Comparison of ENCODE assay signal across 8 cellular contexts in genomic region chr19:679418-680286, GRCh38. TPM values are rescaled to one million over a fixed set of nuclear protein-coding genes. Genes with fewer than 3 reads are reported as not detected.
DNase-seq lines count a peak whose midpoint lies in the region; TF ChIP-seq lines count a peak whose summit lies in the region.

No MANE protein-coding gene starts in this region.

- WGBS in H9 (ENCODE audit: extremely low coverage, insufficient read length, low lambda C conversion rate) = no CpG with 5 or more reads among the region's 69 CpGs

- H3K36me3 Mint-ChIP-seq in H9 (ENCODE audit: insufficient read depth in 1 of 3, low read depth in 3 of 3) (no peaks in the 10 kb centered on the region), glutamatergic neuron (ENCODE audit: unreplicated experiment) (no peaks in the 10 kb centered on the region)
- H3K36me3 Mint-ChIP-seq in activated naive CD8-positive, alpha-beta T cell treated with anti-CD3 and anti-CD28 coated beads for 36 hours = peaks cover 1% of the 10 kb centered on the region

- H3K36me3 ChIP-seq in osteoblast (ENCODE audit: insufficient read depth, low read length) = no peaks in the 10 kb centered on the region

- TF ChIP-seq CTCF in H9 (conservative IDR thresholded peaks at IDR 0.05) = no peak
- TF ChIP-seq CTCF in NB4 (IDR thresholded peaks at IDR 0.05; ENCODE audit: low read depth, low read length) = no peak
- TF ChIP-seq CTCF in glutamatergic neuron (IDR thresholded peaks at IDR 0.05; ENCODE audit: partially characterized antibody, unreplicated experiment) = no peak
- no peak for TF ChIP-seq CTCF in osteoblast (IDR thresholded peaks at IDR 0.05; ENCODE audit: extremely low read depth, low read depth, low read length)

- peaks cover 8% of the 10 kb centered on the region for H3K23me2 ChIP-seq in H9 (ENCODE audit: insufficient read length, low read depth, low read length, poor library complexity, severe bottlenecking)

- peak overlapping the region; percentile 56; the same call in 1 of the 2 replicates for H3K14ac ChIP-seq in H9 (ENCODE audit: insufficient read depth, low read length)

- H3K4me3 Mint-ChIP-seq in H9 (peak overlapping the region; percentile 86 to 92), glutamatergic neuron (ENCODE audit: unreplicated experiment) (peak overlapping the region; percentile 65)
- H3K4me3 Mint-ChIP-seq in activated naive CD8-positive, alpha-beta T cell treated with anti-CD3 and anti-CD28 coated beads for 36 hours = peak overlapping the region; percentile 73

- no peaks in the 10 kb centered on the region for H3K79me1 ChIP-seq in H9 (ENCODE audit: insufficient read depth, low read depth, low read length, poor library complexity, severe bottlenecking)

- H2BK12ac ChIP-seq in H9 (ENCODE audit: insufficient read length, low read depth, low read length) = no peak overlapping the region

- DNase-seq in DMS79 treated with DMSO at 0.1 percent for 48 hours (lab: John Stamatoyannopoulos, UW) (peak; percentile 17), DMS79 (lab: John Stamatoyannopoulos, UW) (no peak), H9 (peak; percentile 64), NB4 (ENCODE audit: low read depth) (peak; percentile 66), glutamatergic neuron (peak; percentile 72), osteoblast (ENCODE audit: insufficient read length, low spot score, missing footprints) (peak; percentile 99), islet precursor cell (no peak)
- peak; percentile 60 for DNase-seq in activated naive CD8-positive, alpha-beta T cell treated with anti-CD3 and anti-CD28 coated beads for 36 hours

- TF ChIP-seq POLR2A in NB4 (IDR thresholded peaks at IDR 0.05; ENCODE audit: extremely low read depth, insufficient read length) = no peak

- no peak overlapping the region for H2BK5ac ChIP-seq in H9 (ENCODE audit: insufficient read length, low read length)

- H3T11ph ChIP-seq in H9 (ENCODE audit: low read length) = no peak overlapping the region

- H4K91ac ChIP-seq in H9 (ENCODE audit: insufficient read length, low read depth, low read length) = no peak overlapping the region

- H3K18ac ChIP-seq in H9 (ENCODE audit: insufficient read length, low read depth, low read length) = no peak overlapping the region

- H3K9me3 Mint-ChIP-seq in H9 = no peaks in the 10 kb centered on the region
- no peaks in the 10 kb centered on the region for H3K9me3 Mint-ChIP-seq in activated naive CD8-positive, alpha-beta T cell treated with anti-CD3 and anti-CD28 coated beads for 36 hours
- H3K9me3 Mint-ChIP-seq in glutamatergic neuron (ENCODE audit: unreplicated experiment) = peaks cover 10% of the 10 kb centered on the region

- H3K79me2 ChIP-seq in H9 (ENCODE audit: insufficient read depth, low read length) (no peaks in the 10 kb centered on the region), osteoblast (ENCODE audit: insufficient read depth, low read length) (peaks cover 9% of the 10 kb centered on the region)

- no peak overlapping the region for H3K56ac ChIP-seq in H9 (ENCODE audit: insufficient read length, low read depth, low read length)

- no peak overlapping the region for H4K8ac ChIP-seq in H9 (replicated peaks; ENCODE audit: insufficient read length, low read depth, low read length)

- H3K27ac Mint-ChIP-seq in H9 = no peak overlapping the region
- H3K27ac Mint-ChIP-seq in activated naive CD8-positive, alpha-beta T cell treated with anti-CD3 and anti-CD28 coated beads for 36 hours = peak overlapping the region; percentile 60
- H3K27ac Mint-ChIP-seq in glutamatergic neuron (ENCODE audit: unreplicated experiment) = no peak overlapping the region

- H3K27ac ChIP-seq in H9 (ENCODE audit: insufficient read length, low read depth, low read length) (no peak overlapping the region), osteoblast (ENCODE audit: low read depth, low read length) (peak overlapping the region; percentile 70)

- no peak overlapping the region for H3K9ac ChIP-seq in H9 (ENCODE audit: extremely low read depth, insufficient read length, low read length)

- H3K4ac ChIP-seq in H9 (ENCODE audit: low read depth, low read length) = no peak overlapping the region

- H2BK15ac ChIP-seq in H9 (ENCODE audit: low read depth, low read length) = no peak overlapping the region

- H4K5ac ChIP-seq in H9 (ENCODE audit: insufficient read length, low read depth, low read length) = no peak overlapping the region

- H4K20me1 ChIP-seq in H9 (ENCODE audit: control insufficient read depth, insufficient read depth, insufficient read length) (no peaks in the 10 kb centered on the region), osteoblast (ENCODE audit: insufficient read depth, low read length) (peaks cover 12% of the 10 kb centered on the region)

- H3K4me1 ChIP-seq in H9 (ENCODE audit: insufficient read depth, low read length) = no peaks in the 10 kb centered on the region
- peaks cover 12% of the 10 kb centered on the region for H3K4me1 ChIP-seq in osteoblast (ENCODE audit: insufficient read depth, low read length)

- H2AFZ ChIP-seq in H9 (ENCODE audit: low read length) (no peak overlapping the region), osteoblast (ENCODE audit: low read length) (peak overlapping the region; percentile 29)

- no peak overlapping the region for H2AK5ac ChIP-seq in H9 (ENCODE audit: insufficient read length, low read length)

- H3K4me1 Mint-ChIP-seq in H9 (peaks cover 0 to 10% of the 10 kb centered on the region in 2 experiments; a peak in 2 of 4 replicates), glutamatergic neuron (ENCODE audit: low read depth, unreplicated experiment) (peaks cover 5% of the 10 kb centered on the region)
- H3K4me1 Mint-ChIP-seq in activated naive CD8-positive, alpha-beta T cell treated with anti-CD3 and anti-CD28 coated beads for 36 hours = peaks cover 3% of the 10 kb centered on the region

- H3K23ac ChIP-seq in H9 (ENCODE audit: insufficient read length, low read depth, low read length) = no peak overlapping the region

- no peaks in the 10 kb centered on the region; the same call in 1 of the 2 replicates for H3K27me3 ChIP-seq in H9 (ENCODE audit: insufficient read depth, low read length)
- H3K27me3 ChIP-seq in osteoblast (ENCODE audit: insufficient read depth, low read length) = no peaks in the 10 kb centered on the region

- no peak overlapping the region for H2BK20ac ChIP-seq in H9 (ENCODE audit: low read depth, low read length, poor library complexity, severe bottlenecking)

- H3K4me3 ChIP-seq in NB4 (ENCODE audit: low read depth, low read length) = peak overlapping the region; percentile 42
- H3K4me3 ChIP-seq in osteoblast (ENCODE audit: insufficient read depth, low read length) = peak overlapping the region; percentile 83

- H3K27me3 Mint-ChIP-seq in H9 (ENCODE audit: low read depth) = peaks cover 32% of the 10 kb centered on the region
- H3K27me3 Mint-ChIP-seq in activated naive CD8-positive, alpha-beta T cell treated with anti-CD3 and anti-CD28 coated beads for 36 hours = peaks cover 23% of the 10 kb centered on the region
- peaks cover 14% of the 10 kb centered on the region for H3K27me3 Mint-ChIP-seq in glutamatergic neuron (ENCODE audit: unreplicated experiment)

- H3K9me3 ChIP-seq in H9 (ENCODE audit: control insufficient read depth, low read depth, low read length) (no peaks in the 10 kb centered on the region), osteoblast (ENCODE audit: low read depth, low read length) (no peaks in the 10 kb centered on the region)

- H3K4me2 ChIP-seq in H9 (ENCODE audit: insufficient read depth, insufficient read length, low read length) (peak overlapping the region; percentile 49), osteoblast (ENCODE audit: insufficient read depth, low read length) (peak overlapping the region; percentile 82)

- no peak overlapping the region for H2BK120ac ChIP-seq in H9 (ENCODE audit: low read depth, low read length, poor library complexity, severe bottlenecking)

RNA-seq across cellular contexts. Expression of gene FSTL3, which starts 3.5 kb away (rescaled TPM):
- total RNA-seq in H9 (2021) = 6.8 and 9.1 TPM in 2 replicates
- total RNA-seq in activated naive CD8-positive, alpha-beta T cell treated with anti-CD3 and anti-CD28 coated beads for 36 hours = 1 to 10 TPM; 6.2 to 6.5 TPM
- 10.7 TPM for total RNA-seq in glutamatergic neuron (ENCODE audit: unreplicated experiment)
- 32.7 and 52.1 TPM in 2 replicates for total RNA-seq in osteoblast

RNA-seq across cellular contexts. Expression of gene PRSS57, which starts 15.6 kb away (rescaled TPM):
- total RNA-seq in H9 (2021) (0.22 TPM in 1 of 2 replicates, not detected in the other), glutamatergic neuron (ENCODE audit: unreplicated experiment) (0.78 TPM), osteoblast (not detected in 2 replicates)
- not detected for total RNA-seq in activated naive CD8-positive, alpha-beta T cell treated with anti-CD3 and anti-CD28 coated beads for 36 hours

RNA-seq across cellular contexts. Expression of gene RNF126, which starts 16.6 kb away (rescaled TPM):
- total RNA-seq in H9 (2021) (78.0 and 81.9 TPM in 2 replicates), glutamatergic neuron (ENCODE audit: unreplicated experiment) (51.7 TPM), osteoblast (29.8 and 38.7 TPM in 2 replicates)
- 100 to 1,000 TPM; 106 to 108 TPM for total RNA-seq in activated naive CD8-positive, alpha-beta T cell treated with anti-CD3 and anti-CD28 coated beads for 36 hours

RNA-seq across cellular contexts. Expression of gene PALM, which starts 29.1 kb away (rescaled TPM):
- 18.5 and 23.6 TPM in 2 replicates for total RNA-seq in H9 (2021)
- not detected for total RNA-seq in activated naive CD8-positive, alpha-beta T cell treated with anti-CD3 and anti-CD28 coated beads for 36 hours
- 349 TPM for total RNA-seq in glutamatergic neuron (ENCODE audit: unreplicated experiment)
- total RNA-seq in osteoblast = 9.7 and 10.5 TPM in 2 replicates

RNA-seq across cellular contexts. Expression of gene FGF22, which starts 40.0 kb away (rescaled TPM):
- 0.72 and 0.99 TPM in 2 replicates for total RNA-seq in H9 (2021)
- total RNA-seq in activated naive CD8-positive, alpha-beta T cell treated with anti-CD3 and anti-CD28 coated beads for 36 hours = not detected
- 1.5 TPM for total RNA-seq in glutamatergic neuron (ENCODE audit: unreplicated experiment)
- not detected in 2 replicates for total RNA-seq in osteoblast

Comparison
In these comparisons a context has a peak if more than half of its experiments do, and no peak if none do; other contexts are left out.
1. DNase-seq: peak in DMS79 treated with DMSO at 0.1 percent for 48 hours (single experiment), H9 (single experiment), NB4 (single experiment), activated naive CD8-positive, alpha-beta T cell treated with anti-CD3 and anti-CD28 coated beads for 36 hours (single experiment), glutamatergic neuron (single experiment) and osteoblast (single experiment); none in DMS79 (single experiment) and islet precursor cell (single experiment).
2. Peak in every context shown above with its lines, with median percentiles within 50 percentile points of each other: H3K4me3 Mint-ChIP-seq.